ENCODE assay signal across 7 cellular contexts in the genomic region with DNA sequence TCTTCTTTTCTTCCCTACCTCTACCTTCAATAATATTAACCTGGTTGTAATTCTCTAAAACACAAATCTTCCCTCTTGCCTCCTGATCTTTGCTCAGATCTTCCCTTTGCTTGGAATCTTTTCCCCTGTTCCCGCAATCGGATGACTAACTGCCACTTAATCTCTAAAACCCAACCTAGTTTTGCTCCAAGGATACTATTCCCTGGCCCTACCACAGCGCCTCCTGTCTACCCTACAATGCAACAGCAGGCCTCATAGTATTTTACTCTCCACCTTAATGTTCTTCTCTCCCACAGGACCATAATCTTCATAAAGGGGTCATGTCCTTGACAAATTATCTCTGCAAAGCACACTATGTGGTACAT.
DNase-seq lines count a peak whose midpoint lies in the region; TF ChIP-seq lines count a peak whose summit lies in the region.

No MANE protein-coding gene starts in this region.

- peak overlapping the region; percentile 98 for H3K27ac ChIP-seq in epithelial cell of prostate

- no peak for DNase-seq in GM12865 (ENCODE audit: low read depth)
- DNase-seq in NCI-H69 (lab: John Stamatoyannopoulos, UW) = peak; percentile 4
- no peak for DNase-seq in epithelial cell of prostate (ENCODE audit: low read depth, low spot score)
- DNase-seq in retinal pigment epithelial cell (ENCODE audit: low read depth) = no peak
- DNase-seq in NCI-H345 treated with DMSO at 0.1 percent for 48 hours (lab: John Stamatoyannopoulos, UW; ENCODE audit: unreplicated experiment) = no peak
- DNase-seq in SHP77 treated with DMSO at 0.1 percent for 48 hours (lab: John Stamatoyannopoulos, UW) = no peak
- DNase-seq in KBM-7 = no peak

- H3K4me3 ChIP-seq in GM12865 (ENCODE audit: low read depth, low read length) (no peak overlapping the region), retinal pigment epithelial cell (ENCODE audit: low read length) (no peak overlapping the region)

- peak; percentile 43 for TF ChIP-seq CTCF in GM12865 (IDR thresholded peaks at IDR 0.05; ENCODE audit: insufficient read depth, low read depth, low read length, missing control alignments)
- peak; percentile 70 for TF ChIP-seq CTCF in retinal pigment epithelial cell (conservative IDR thresholded peaks at IDR 0.05; ENCODE audit: low read depth, low read length)

- in situ Hi-C loops in KBM-7 (cut with MboI; ENCODE audit: low pct_unique_long_range_greater_than_20kb, low sequenced_read_pairs) = no loop called here
